Comparison of ENCODE assay signal across 8 cellular contexts in the genomic region with DNA sequence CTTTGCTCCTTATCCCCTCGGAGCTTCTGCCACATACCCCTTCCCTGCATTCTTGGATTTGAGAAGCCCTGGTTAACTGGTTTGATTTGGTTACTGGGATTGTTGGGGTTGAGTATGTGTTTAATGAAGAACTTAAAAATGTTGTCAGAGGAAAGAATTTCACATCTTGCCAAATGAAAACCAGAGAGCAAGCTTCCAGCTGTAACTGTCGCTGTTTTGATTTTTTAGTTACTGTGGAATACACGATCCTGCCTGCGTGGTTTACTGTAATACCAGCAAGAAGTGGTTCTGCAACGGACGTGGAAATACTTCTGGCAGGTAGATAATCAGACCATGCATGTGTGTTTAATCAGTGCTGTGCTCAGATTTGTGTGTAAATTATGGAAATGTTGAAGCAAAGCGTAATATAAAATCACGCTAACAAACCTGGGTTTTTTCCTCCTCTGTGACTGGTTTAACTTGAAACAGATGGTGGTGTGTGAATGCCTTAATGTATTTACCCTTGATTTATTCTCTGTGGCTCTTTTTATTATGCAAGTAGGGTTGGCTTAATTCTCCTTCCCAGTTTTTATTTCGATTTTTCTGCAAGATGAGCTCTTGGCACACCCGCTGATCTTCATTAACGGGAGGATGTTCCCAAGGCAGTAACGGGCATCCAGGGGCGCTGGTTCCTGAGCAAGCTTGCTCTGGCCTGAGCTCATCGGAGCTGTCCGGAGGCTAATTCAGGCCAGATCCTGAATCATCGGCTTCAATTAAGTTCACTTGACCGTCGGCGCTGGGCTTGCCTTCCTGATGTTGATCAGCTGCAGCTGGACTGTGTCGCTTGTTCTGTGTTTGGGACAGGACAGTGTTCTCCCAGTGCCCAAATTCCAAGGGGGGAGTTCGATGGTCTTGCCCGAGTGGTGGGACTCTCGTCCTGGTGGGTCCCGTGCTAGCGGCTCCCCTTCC. TPM values are rescaled to one million over a fixed set of nuclear protein-coding genes. Genes with fewer than 3 reads are reported as not detected.
DNase-seq lines count a peak whose midpoint lies in the region; ATAC-seq and TF ChIP-seq lines count a peak whose summit lies in the region.
"Had no signal": no experiment of that assay in that cellular context is flagged by ENCODE, and none has a peak within 500 bp of the region (broad histone marks: within the 10 kb centered on the region; RNA-seq: fewer than 3 reads in every experiment).

No MANE protein-coding gene starts in this region.

- CTCF ChIA-PET in activated naive CD4-positive, alpha-beta T cell treated with anti-CD3 and anti-CD28 coated beads, Interleukin-2, amount 10 ng/mL, durations not matched to agents 7 days and 5 days (lab: Charles Lee) = interaction anchor here (0.8 to 2.6 kb wide), 15 partner anchors 8 to 436 kb away, joined by 3 to 12 read pairs (median 4); a partner anchor contains a TSS

- H3K9ac ChIP-seq in colonic mucosa (ENCODE audit: low read depth in 2 of 2, low read length in 2 of 2) = no peak overlapping the region

- H3K36me3 Mint-ChIP-seq in IgD-negative memory B cell (peaks cover 2% of the 10 kb centered on the region), type B pancreatic cell (no peaks in the 10 kb centered on the region)
- peaks cover 38% of the 10 kb centered on the region for H3K36me3 Mint-ChIP-seq in activated naive CD4-positive, alpha-beta T cell treated with anti-CD3 and anti-CD28 coated beads, Interleukin-2, amount 10 ng/mL, durations not matched to agents 7 days and 5 days

- WGBS in right lobe of liver (ENCODE audit: insufficient coverage, low coverage, low lambda C conversion rate, missing lambda C conversion rate) = 69% methylated on average over 18 of the region's 25 CpGs

- no peak for ATAC-seq in right lobe of liver

- H3K27ac ChIP-seq in colonic mucosa = peak overlapping the region; percentile 28
- H3K27ac ChIP-seq in right lobe of liver = peak overlapping the region; percentile 15 to 57 (median 29)

- H3K27me3 Mint-ChIP-seq in IgD-negative memory B cell = no peaks in the 10 kb centered on the region
- H3K27me3 Mint-ChIP-seq in type B pancreatic cell = no peaks in the 10 kb centered on the region
- H3K27me3 Mint-ChIP-seq in activated naive CD4-positive, alpha-beta T cell treated with anti-CD3 and anti-CD28 coated beads, Interleukin-2, amount 10 ng/mL, durations not matched to agents 7 days and 5 days = no peaks in the 10 kb centered on the region

- H3K4me3 ChIP-seq in colonic mucosa (no peak overlapping the region), right lobe of liver (no peak overlapping the region)

- intact Hi-C loops in colonic mucosa (cut with DNase I) = loop anchor here (5.0 to 10.0 kb wide), 3 partner anchors 163 to 393 kb away; a partner anchor contains a TSS
- intact Hi-C loops in right lobe of liver (cut with DNase I) = loop anchor here in 1 of 2 donors (5.0 kb wide), 1 partner anchor 255 kb away; no protein-coding TSS in a partner anchor

- DNase-seq in colonic mucosa = no peak
- DNase-seq in right lobe of liver = peak in 1 of 3 donors; percentile 46
- no peak for DNase-seq in type B pancreatic cell (ENCODE audit: extremely low spot score, unreplicated experiment)
- DNase-seq in Kasumi-1 (lab: John Stamatoyannopoulos, UW) = no peak
- no peak for DNase-seq in activated CD8-positive, alpha-beta memory T cell treated with anti-CD3 and anti-CD28 coated beads for 24 hours
- no peak for DNase-seq in activated naive CD4-positive, alpha-beta T cell treated with anti-CD3 and anti-CD28 coated beads, Interleukin-2, amount 10 ng/mL, durations not matched to agents 7 days and 5 days

- H3K4me1 Mint-ChIP-seq in IgD-negative memory B cell (peaks cover 44 to 57% (median 51%) of the 10 kb centered on the region in 3 donors), type B pancreatic cell (ENCODE audit: unreplicated experiment) (peaks cover 62% of the 10 kb centered on the region)
- H3K4me1 Mint-ChIP-seq in activated naive CD4-positive, alpha-beta T cell treated with anti-CD3 and anti-CD28 coated beads, Interleukin-2, amount 10 ng/mL, durations not matched to agents 7 days and 5 days = peaks cover 51% of the 10 kb centered on the region

- TF ChIP-seq CTCF in colonic mucosa (IDR thresholded peaks at IDR 0.05) (no peak), right lobe of liver (IDR thresholded peaks at IDR 0.05) (no peak), type B pancreatic cell (conservative IDR thresholded peaks at IDR 0.05) (peak; percentile 12)

- peak overlapping the region in 2 of 3 donors; percentile 10 to 94 for H3K27ac Mint-ChIP-seq in IgD-negative memory B cell
- H3K27ac Mint-ChIP-seq in type B pancreatic cell = peak overlapping the region; percentile 68
- no peak overlapping the region for H3K27ac Mint-ChIP-seq in activated naive CD4-positive, alpha-beta T cell treated with anti-CD3 and anti-CD28 coated beads, Interleukin-2, amount 10 ng/mL, durations not matched to agents 7 days and 5 days
- H3K27ac Mint-ChIP-seq: activated naive CD4-positive, alpha-beta T cell treated with anti-CD3 and anti-CD28 coated beads for 36 hours had no signal

- H3K36me3 ChIP-seq in colonic mucosa (peaks cover 16% of the 10 kb centered on the region), right lobe of liver (peaks cover 5 to 47% (median 22%) of the 10 kb centered on the region in 4 donors)

- H3K27me3 ChIP-seq in colonic mucosa (no peaks in the 10 kb centered on the region), right lobe of liver (no peaks in the 10 kb centered on the region)

- H3K4me3 Mint-ChIP-seq in IgD-negative memory B cell = peak overlapping the region in 3 of 4 donors; percentile 41 to 91 (median 85)
- no peak overlapping the region for H3K4me3 Mint-ChIP-seq in type B pancreatic cell
- H3K4me3 Mint-ChIP-seq in activated naive CD4-positive, alpha-beta T cell treated with anti-CD3 and anti-CD28 coated beads, Interleukin-2, amount 10 ng/mL, durations not matched to agents 7 days and 5 days = no peak overlapping the region
- H3K4me3 Mint-ChIP-seq: activated naive CD4-positive, alpha-beta T cell treated with anti-CD3 and anti-CD28 coated beads for 36 hours had no signal

- no peak for TF ChIP-seq POLR2A in right lobe of liver (IDR thresholded peaks at IDR 0.05)

- no peaks in the 10 kb centered on the region for H3K9me3 ChIP-seq in colonic mucosa
- peaks cover 0 to 2% (median 0%) of the 10 kb centered on the region in 4 donors for H3K9me3 ChIP-seq in right lobe of liver

- no peaks in the 10 kb centered on the region for H3K9me3 Mint-ChIP-seq in IgD-negative memory B cell
- H3K9me3 Mint-ChIP-seq in type B pancreatic cell = no peaks in the 10 kb centered on the region
- H3K9me3 Mint-ChIP-seq in activated naive CD4-positive, alpha-beta T cell treated with anti-CD3 and anti-CD28 coated beads, Interleukin-2, amount 10 ng/mL, durations not matched to agents 7 days and 5 days = no peaks in the 10 kb centered on the region
- H3K9me3 Mint-ChIP-seq: activated naive CD4-positive, alpha-beta T cell treated with anti-CD3 and anti-CD28 coated beads for 36 hours had no signal

- H3K4me1 ChIP-seq in colonic mucosa (peaks cover 9% of the 10 kb centered on the region), right lobe of liver (peaks cover 0 to 17% (median 2%) of the 10 kb centered on the region in 4 donors)

RNA-seq across cellular contexts. Expression of a gene that starts 16.0 kb away (rescaled TPM):
- polyA plus RNA-seq in IgD-negative memory B cell = 14.6 TPM
- total RNA-seq in colonic mucosa = 100 to 1,000 TPM in 1 of 2 donors, 10 to 100 TPM in 1; 77.5 to 113 TPM
- 10 to 100 TPM; 34.0 to 61.0 (median 41.3) TPM for total RNA-seq in right lobe of liver
- 72.1 and 76.5 TPM in 2 replicates for total RNA-seq in type B pancreatic cell (ENCODE audit: low replicate concordance)

RNA-seq across cellular contexts. Expression of a gene that starts 48.2 kb away (rescaled TPM):
- polyA plus RNA-seq in IgD-negative memory B cell = not detected
- total RNA-seq in colonic mucosa (under 1 TPM; 0.15 to 0.58 TPM), right lobe of liver (not detected), type B pancreatic cell (ENCODE audit: low replicate concordance) (6.4 and 14.8 TPM in 2 replicates)
- total RNA-seq: activated naive CD4-positive, alpha-beta T cell treated with anti-CD3 and anti-CD28 coated beads for 36 hours had no signal

RNA-seq across cellular contexts. Expression of a gene that starts 56.7 kb away (rescaled TPM):
- not detected for polyA plus RNA-seq in IgD-negative memory B cell
- total RNA-seq in colonic mucosa (under 1 TPM in 1 of 2 donors, not detected in 1; 0.13 TPM), right lobe of liver (under 1 TPM in 2 of 6 experiments, not detected in 4; 0.11 to 0.31 TPM), type B pancreatic cell (ENCODE audit: low replicate concordance) (0.12 and 0.43 TPM in 2 replicates)
- total RNA-seq: activated naive CD4-positive, alpha-beta T cell treated with anti-CD3 and anti-CD28 coated beads for 36 hours had no signal

Comparison
In these comparisons a context has a peak if more than half of its experiments do, and no peak if none do; other contexts are left out.
1. H3K4me3 Mint-ChIP-seq: peak in IgD-negative memory B cell (3 of 4); none in type B pancreatic cell (single experiment) and activated naive CD4-positive, alpha-beta T cell treated with anti-CD3 and anti-CD28 coated beads, Interleukin-2, amount 10 ng/mL, durations not matched to agents 7 days and 5 days (single experiment).